In the genomic region with DNA sequence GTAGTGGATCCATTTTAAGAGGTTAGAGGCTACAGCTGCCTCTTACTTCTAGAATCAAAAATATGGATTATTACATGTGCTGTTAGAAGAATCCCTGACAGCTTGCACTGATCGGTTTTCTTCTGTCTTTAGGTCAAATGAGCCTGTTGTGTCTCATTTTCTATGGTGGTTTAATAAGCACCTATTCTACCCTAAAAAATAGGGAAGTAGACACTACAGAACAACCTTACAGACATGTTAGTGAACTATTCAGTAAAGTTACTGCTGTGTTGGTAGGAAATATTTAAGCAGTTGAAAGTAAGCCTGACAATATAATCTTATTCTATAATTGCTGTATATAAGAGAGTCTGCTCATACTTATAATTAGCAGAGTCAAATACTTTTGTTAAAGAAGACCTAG, we compare ENCODE assay signal across 13 cellular contexts.
DNase-seq lines count a peak whose midpoint lies in the region; ATAC-seq and TF ChIP-seq lines count a peak whose summit lies in the region.
"Had no signal": no experiment of that assay in that cellular context is flagged by ENCODE, and none has a peak within 500 bp of the region (broad histone marks: within the 10 kb centered on the region; RNA-seq: fewer than 3 reads in every experiment).

No MANE protein-coding gene starts in this region.

- H4K20me1 ChIP-seq in hepatocyte (ENCODE audit: insufficient read depth, poor library complexity, severe bottlenecking) = no peaks in the 10 kb centered on the region

- H2AFZ ChIP-seq in hepatocyte = no peak overlapping the region
- H2AFZ ChIP-seq: parathyroid adenoma had no signal

- H3K27me3 Mint-ChIP-seq in naive thymus-derived CD8-positive, alpha-beta T cell = no peaks in the 10 kb centered on the region
- H3K27me3 Mint-ChIP-seq: dendritic cell treated with granulocyte-macrophage colony-stimulating factor and Interleukin-4, amounts not matched to agents 40 ng/mL and 50 ng/mL, for 4 days had no signal

- WGBS in hepatocyte (ENCODE audit: low lambda C conversion rate, missing lambda C conversion rate) = 86% methylated on average over 1 of the region's 1 CpG

- peaks cover 47% of the 10 kb centered on the region for H3K79me2 ChIP-seq in hepatocyte
- H3K79me2 ChIP-seq: parathyroid adenoma had no signal

- no peaks in the 10 kb centered on the region for H3K9me3 Mint-ChIP-seq in naive thymus-derived CD8-positive, alpha-beta T cell
- H3K9me3 Mint-ChIP-seq: dendritic cell treated with granulocyte-macrophage colony-stimulating factor and Interleukin-4, amounts not matched to agents 40 ng/mL and 50 ng/mL, for 4 days had no signal

- POLR2A ChIA-PET in naive thymus-derived CD8-positive, alpha-beta T cell (lab: Charles Lee) = no interaction called here

- H3K4me1 ChIP-seq in hepatocyte (ENCODE audit: insufficient read depth) = peaks cover 41% of the 10 kb centered on the region
- H3K4me1 ChIP-seq: parathyroid adenoma had no signal

- H3K27me3 ChIP-seq in hepatocyte = no peaks in the 10 kb centered on the region

- ATAC-seq in GM18517 (IDR thresholded peaks at IDR 0.05; ENCODE audit: unreplicated experiment) (peak; percentile 56), GM21367 (IDR thresholded peaks at IDR 0.05; ENCODE audit: unreplicated experiment) (peak; percentile 49), HG03095 (IDR thresholded peaks at IDR 0.05; ENCODE audit: unreplicated experiment) (peak; percentile 63), HG03439 (IDR thresholded peaks at IDR 0.05; ENCODE audit: unreplicated experiment) (no peak)
- ATAC-seq in naive thymus-derived CD8-positive, alpha-beta T cell = no peak

- peak overlapping the region; percentile 32 for H3K27ac ChIP-seq in hepatocyte
- H3K27ac ChIP-seq: parathyroid adenoma had no signal

- peaks cover 0 to 17% (median 8%) of the 10 kb centered on the region in 3 donors for H3K36me3 Mint-ChIP-seq in naive thymus-derived CD8-positive, alpha-beta T cell

- no peaks in the 10 kb centered on the region for H3K36me3 ChIP-seq in hepatocyte (replicated peaks; ENCODE audit: insufficient read depth, low read depth)

- peaks cover 12 to 32% (median 28%) of the 10 kb centered on the region in 4 donors for H3K4me1 Mint-ChIP-seq in naive thymus-derived CD8-positive, alpha-beta T cell

- no peak overlapping the region for H3K4me3 ChIP-seq in hepatocyte

- H3K4me2 ChIP-seq in hepatocyte = no peak overlapping the region

- TF ChIP-seq CTCF in hepatocyte (IDR thresholded peaks at IDR 0.05; ENCODE audit: poor library complexity) = no peak

- H3K27ac Mint-ChIP-seq in naive thymus-derived CD8-positive, alpha-beta T cell = no peak overlapping the region

- H3K9me2 ChIP-seq in hepatocyte (replicated peaks; ENCODE audit: insufficient read depth) = no peaks in the 10 kb centered on the region

- no peak overlapping the region for H3K4me3 Mint-ChIP-seq in naive thymus-derived CD8-positive, alpha-beta T cell
- H3K4me3 Mint-ChIP-seq: dendritic cell treated with granulocyte-macrophage colony-stimulating factor and Interleukin-4, amounts not matched to agents 40 ng/mL and 50 ng/mL, for 4 days had no signal

- DNase-seq in hepatocyte (ENCODE audit: low spot score) (no peak), NCI-H2196 treated with DMSO at 0.1 percent for 48 hours (lab: John Stamatoyannopoulos, UW; ENCODE audit: unreplicated experiment) (no peak)
- DNase-seq in stimulated activated CD4-positive, alpha-beta T cell treated with anti-CD3 and anti-CD28 coated beads, Interleukin-4, amount 100 ng/mL, for 4 hours = no peak
- no peak for DNase-seq in naive thymus-derived CD8-positive, alpha-beta T cell
- DNase-seq: activated CD4-positive, CD25-positive, alpha-beta regulatory T cell; midbrain; NCI-H2029 had no signal

- no peaks in the 10 kb centered on the region for H3K9me3 ChIP-seq in hepatocyte (ENCODE audit: low read depth)

Comparison
In these comparisons a context has a peak if more than half of its experiments do, and no peak if none do; other contexts are left out.
1. ATAC-seq: peak in GM18517 (single experiment), GM21367 (single experiment) and HG03095 (single experiment); none in naive thymus-derived CD8-positive, alpha-beta T cell (0 of 2) and HG03439 (single experiment).